In genomic region chr2:148861367-148861766, GRCh38 we compare ENCODE assay signal across 1 cellular context.
TF ChIP-seq lines count a peak whose summit lies in the region.

No MANE protein-coding gene starts in this region.

TF ChIP-seq in GM12878, 131 proteins besides CTCF, POLR2A, EP300 and RAD21 (continued from another document):
- peak; percentile 15 to 26; a peak in 1 of 4 replicates for TF ChIP-seq BHLHE40 (IDR thresholded peaks at IDR 0.05; ENCODE audit: borderline replicate concordance in 1 of 2, low read depth in 2 of 2, low read length in 1 of 2)
